ENCODE assay signal across 34 cellular contexts in the genomic region with DNA sequence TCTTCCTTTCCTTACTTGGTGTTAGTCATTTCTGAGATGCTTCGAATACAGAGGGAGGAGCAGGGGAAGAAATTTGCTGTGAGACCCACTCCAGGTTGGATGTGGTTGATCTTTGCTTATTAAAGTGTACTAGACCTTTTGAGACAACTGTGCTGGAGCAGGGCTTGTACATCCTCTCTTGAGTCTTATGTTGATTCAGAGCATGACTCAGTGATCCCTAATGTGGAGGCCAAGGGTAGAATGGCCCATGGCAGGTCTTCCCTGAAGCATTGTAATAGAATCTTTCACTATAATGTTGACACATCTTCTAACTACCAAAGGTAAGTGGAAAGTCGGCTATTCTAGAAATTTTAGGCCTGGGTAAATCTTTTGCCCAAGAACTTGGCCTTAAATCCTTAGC. TPM values are rescaled to one million over a fixed set of nuclear protein-coding genes. Genes with fewer than 3 reads are reported as not detected.
DNase-seq lines count a peak whose midpoint lies in the region; ATAC-seq and TF ChIP-seq lines count a peak whose summit lies in the region.
"Had no signal": no experiment of that assay in that cellular context is flagged by ENCODE, and none has a peak within 500 bp of the region (broad histone marks: within the 10 kb centered on the region; RNA-seq: fewer than 3 reads in every experiment).

No MANE protein-coding gene starts in this region.

- no peak overlapping the region for H3K4me3 ChIP-seq in brain microvascular endothelial cell (ENCODE audit: low read depth, low read length)
- no peak overlapping the region for H3K4me3 ChIP-seq in neural progenitor cell
- H3K4me3 ChIP-seq: esophagus muscularis mucosa, gastrocnemius medialis, K562, left ventricle myocardium inferior, ovary, Peyer's patch, right atrium auricular region, SJSA1, spleen, testis, uterus had no signal

- H3K9me3 ChIP-seq in neural progenitor cell (ENCODE audit: low read depth) = no peaks in the 10 kb centered on the region
- H3K9me3 ChIP-seq: esophagus muscularis mucosa, gastrocnemius medialis, left ventricle myocardium inferior, ovary, Peyer's patch, right atrium auricular region, SJSA1, spleen, testis, uterus had no signal

- TF ChIP-seq CTCF in brain microvascular endothelial cell (IDR thresholded peaks at IDR 0.05; ENCODE audit: low read depth, low read length, missing control alignments) (no peak), neural progenitor cell (IDR thresholded peaks at IDR 0.05) (no peak), natural killer cell (IDR thresholded peaks at IDR 0.05) (no peak)

- no peak overlapping the region for H3K9ac ChIP-seq in neural progenitor cell

- intact Hi-C loops in activated naive CD4-positive, alpha-beta T cell treated with anti-CD3 and anti-CD28 coated beads for 36 hours (cut with micrococcal nuclease) = no loop called here
- intact Hi-C loops in natural killer cell (cut with micrococcal nuclease) = no loop called here

- no peaks in the 10 kb centered on the region for H3K79me2 ChIP-seq in neural progenitor cell (ENCODE audit: low read depth)

- no peaks in the 10 kb centered on the region for H3K27me3 ChIP-seq in brain microvascular endothelial cell (replicated peaks)
- no peaks in the 10 kb centered on the region for H3K27me3 ChIP-seq in neural progenitor cell
- H3K27me3 ChIP-seq: esophagus muscularis mucosa, gastrocnemius medialis, ovary, Peyer's patch, right atrium auricular region, SJSA1, spleen, testis, uterus had no signal

- in situ Hi-C loops in brain microvascular endothelial cell (cut with HindIII; ENCODE audit: low pct_ligation_motif_present, low sequenced_read_pairs) = no loop called here

- H3K27ac ChIP-seq in brain microvascular endothelial cell (no peak overlapping the region), neural progenitor cell (no peak overlapping the region)
- H3K27ac ChIP-seq: esophagus muscularis mucosa, gastrocnemius medialis, left ventricle myocardium inferior, ovary, Peyer's patch, right atrium auricular region, SJSA1, spleen, testis, uterus had no signal

- H3K36me3 ChIP-seq in brain microvascular endothelial cell (replicated peaks) = no peaks in the 10 kb centered on the region
- no peaks in the 10 kb centered on the region for H3K36me3 ChIP-seq in neural progenitor cell
- H3K36me3 ChIP-seq: esophagus muscularis mucosa, gastrocnemius medialis, left ventricle myocardium inferior, ovary, Peyer's patch, right atrium auricular region, SJSA1, spleen, uterus had no signal

- DNase-seq in activated naive CD4-positive, alpha-beta T cell treated with anti-CD3 and anti-CD28 coated beads for 36 hours = peak; percentile 14
- no peak for DNase-seq in activated naive CD4-positive, alpha-beta T cell treated with anti-CD3 and anti-CD28 coated beads, Interleukin-2, amount 10 ng/mL, durations not matched to agents 7 days and 5 days
- peak; percentile 38 for DNase-seq in brain microvascular endothelial cell
- DNase-seq in neural progenitor cell (ENCODE audit: low spot score) = no peak
- no peak for DNase-seq in central memory CD4-positive, alpha-beta T cell
- DNase-seq in MV-4-11 (lab: John Stamatoyannopoulos, UW) = no peak
- DNase-seq in natural killer cell = no peak
- DNase-seq: ACHN; activated CD4-positive, alpha-beta T cell treated with anti-CD3 and anti-CD28 coated beads, Interleukin-2, amount 10 ng/mL, durations not matched to agents 24 days and 14 days; activated CD8-positive, alpha-beta memory T cell treated with anti-CD3 and anti-CD28 coated beads, Interleukin-2, amount 50 U/mL, for 4 hours; DMS79 treated with DMSO at 0.1 percent for 48 hours; effector CD8-positive, alpha-beta T cell; gastrocnemius medialis; hippocampal formation; immature natural killer cell; left ventricle myocardium inferior; naive thymus-derived CD4-positive, alpha-beta T cell; NCI-H146; NCI-H2171; NCI-H524 treated with DMSO at 0.1 percent for 48 hours; ovary; Peyer's patch; spleen; stimulated activated CD4-positive, alpha-beta T cell treated with anti-CD3 and anti-CD28 coated beads, Interleukin-2, amount 100 ng/mL, for 48 hours; T-cell; testis; uterus had no signal

- H3K27me3 Mint-ChIP-seq in activated naive CD4-positive, alpha-beta T cell treated with anti-CD3 and anti-CD28 coated beads for 36 hours (ENCODE audit: low read depth) = no peaks in the 10 kb centered on the region
- peaks cover 16% of the 10 kb centered on the region for H3K27me3 Mint-ChIP-seq in activated naive CD4-positive, alpha-beta T cell treated with anti-CD3 and anti-CD28 coated beads, Interleukin-2, amount 10 ng/mL, durations not matched to agents 7 days and 5 days
- H3K27me3 Mint-ChIP-seq in neural progenitor cell (ENCODE audit: insufficient read depth, low read depth) = peaks cover 2% of the 10 kb centered on the region
- peaks cover 9 to 11% of the 10 kb centered on the region in 2 donors for H3K27me3 Mint-ChIP-seq in natural killer cell (ENCODE audit: low read depth in 2 of 2)
- H3K27me3 Mint-ChIP-seq: stimulated activated memory B cell treated with anti-CD40 and anti-IgM and Interleukin-4, amounts not matched to agents 10 μg/mL and 1 μg/mL and 100 μg/mL, for 72 hours had no signal

- CTCF ChIA-PET in activated naive CD4-positive, alpha-beta T cell treated with anti-CD3 and anti-CD28 coated beads for 36 hours (lab: Charles Lee) = interaction anchor here (0.7 kb wide), 1 partner anchor 18 kb away, joined by 3 read pairs; no protein-coding TSS in a partner anchor
- CTCF ChIA-PET in activated naive CD4-positive, alpha-beta T cell treated with anti-CD3 and anti-CD28 coated beads, Interleukin-2, amount 10 ng/mL, durations not matched to agents 7 days and 5 days (lab: Charles Lee) = no interaction called here

- H2AFZ ChIP-seq in neural progenitor cell (replicated peaks) = peak overlapping the region; percentile 30

- no peaks in the 10 kb centered on the region for H3K9me3 Mint-ChIP-seq in activated naive CD4-positive, alpha-beta T cell treated with anti-CD3 and anti-CD28 coated beads for 36 hours
- H3K9me3 Mint-ChIP-seq in activated naive CD4-positive, alpha-beta T cell treated with anti-CD3 and anti-CD28 coated beads, Interleukin-2, amount 10 ng/mL, durations not matched to agents 7 days and 5 days = no peaks in the 10 kb centered on the region
- no peaks in the 10 kb centered on the region for H3K9me3 Mint-ChIP-seq in neural progenitor cell
- no peaks in the 10 kb centered on the region for H3K9me3 Mint-ChIP-seq in natural killer cell
- H3K9me3 Mint-ChIP-seq: naive thymus-derived CD4-positive, alpha-beta T cell; stimulated activated memory B cell treated with anti-CD40 and anti-IgM and Interleukin-4, amounts not matched to agents 10 μg/mL and 1 μg/mL and 100 μg/mL, for 72 hours; T-cell had no signal

- H3K27ac Mint-ChIP-seq in activated naive CD4-positive, alpha-beta T cell treated with anti-CD3 and anti-CD28 coated beads for 36 hours = no peak overlapping the region
- H3K27ac Mint-ChIP-seq in activated naive CD4-positive, alpha-beta T cell treated with anti-CD3 and anti-CD28 coated beads, Interleukin-2, amount 10 ng/mL, durations not matched to agents 7 days and 5 days = no peak overlapping the region
- H3K27ac Mint-ChIP-seq in neural progenitor cell (no peak overlapping the region), natural killer cell (no peak overlapping the region)
- H3K27ac Mint-ChIP-seq: activated CD4-positive, alpha-beta T cell treated with anti-CD3 and anti-CD28 coated beads, Interleukin-2, amount 10 ng/mL, durations not matched to agents 24 days and 14 days; immature natural killer cell; mesothelial cell of epicardium; naive thymus-derived CD4-positive, alpha-beta T cell; stimulated activated memory B cell treated with anti-CD40 and anti-IgM and Interleukin-4, amounts not matched to agents 10 μg/mL and 1 μg/mL and 100 μg/mL, for 72 hours; T-cell had no signal

- peaks cover 10% of the 10 kb centered on the region for H3K4me1 ChIP-seq in neural progenitor cell
- H3K4me1 ChIP-seq: gastrocnemius medialis, left ventricle myocardium inferior, Peyer's patch, right atrium auricular region, spleen, testis, uterus had no signal

- H3K36me3 Mint-ChIP-seq in activated naive CD4-positive, alpha-beta T cell treated with anti-CD3 and anti-CD28 coated beads for 36 hours (ENCODE audit: low read depth) = no peaks in the 10 kb centered on the region
- H3K36me3 Mint-ChIP-seq in activated naive CD4-positive, alpha-beta T cell treated with anti-CD3 and anti-CD28 coated beads, Interleukin-2, amount 10 ng/mL, durations not matched to agents 7 days and 5 days = no peaks in the 10 kb centered on the region
- H3K36me3 Mint-ChIP-seq in neural progenitor cell (no peaks in the 10 kb centered on the region), natural killer cell (no peaks in the 10 kb centered on the region)
- H3K36me3 Mint-ChIP-seq: immature natural killer cell; mesothelial cell of epicardium; naive thymus-derived CD4-positive, alpha-beta T cell; stimulated activated memory B cell treated with anti-CD40 and anti-IgM and Interleukin-4, amounts not matched to agents 10 μg/mL and 1 μg/mL and 100 μg/mL, for 72 hours; T-cell had no signal

- H3K4me3 Mint-ChIP-seq in activated naive CD4-positive, alpha-beta T cell treated with anti-CD3 and anti-CD28 coated beads for 36 hours = no peak overlapping the region
- H3K4me3 Mint-ChIP-seq in activated naive CD4-positive, alpha-beta T cell treated with anti-CD3 and anti-CD28 coated beads, Interleukin-2, amount 10 ng/mL, durations not matched to agents 7 days and 5 days = no peak overlapping the region
- H3K4me3 Mint-ChIP-seq in neural progenitor cell = no peak overlapping the region
- H3K4me3 Mint-ChIP-seq in natural killer cell = no peak overlapping the region
- H3K4me3 Mint-ChIP-seq: activated CD4-positive, alpha-beta T cell treated with anti-CD3 and anti-CD28 coated beads, Interleukin-2, amount 10 ng/mL, durations not matched to agents 24 days and 14 days; immature natural killer cell; mesothelial cell of epicardium; naive thymus-derived CD4-positive, alpha-beta T cell; stimulated activated memory B cell treated with anti-CD40 and anti-IgM and Interleukin-4, amounts not matched to agents 10 μg/mL and 1 μg/mL and 100 μg/mL, for 72 hours; T-cell had no signal

- ATAC-seq in HG03175 (IDR thresholded peaks at IDR 0.05; ENCODE audit: unreplicated experiment) (peak; percentile 14), natural killer cell (no peak)
- ATAC-seq: gastrocnemius medialis; K562; naive thymus-derived CD4-positive, alpha-beta T cell; stimulated activated memory B cell treated with anti-CD40 and anti-IgM and Interleukin-4, amounts not matched to agents 10 μg/mL and 1 μg/mL and 100 μg/mL, for 72 hours; T-cell had no signal

- no peaks in the 10 kb centered on the region for H3F3A ChIP-seq in neural progenitor cell (ENCODE audit: low read depth)

- no peak overlapping the region for H3K4me2 ChIP-seq in neural progenitor cell

- H3K4me1 Mint-ChIP-seq in activated naive CD4-positive, alpha-beta T cell treated with anti-CD3 and anti-CD28 coated beads for 36 hours (ENCODE audit: low read depth) = peaks cover 13% of the 10 kb centered on the region
- no peaks in the 10 kb centered on the region for H3K4me1 Mint-ChIP-seq in activated naive CD4-positive, alpha-beta T cell treated with anti-CD3 and anti-CD28 coated beads, Interleukin-2, amount 10 ng/mL, durations not matched to agents 7 days and 5 days
- no peaks in the 10 kb centered on the region for H3K4me1 Mint-ChIP-seq in neural progenitor cell
- no peaks in the 10 kb centered on the region for H3K4me1 Mint-ChIP-seq in natural killer cell
- H3K4me1 Mint-ChIP-seq: immature natural killer cell; mesothelial cell of epicardium; stimulated activated memory B cell treated with anti-CD40 and anti-IgM and Interleukin-4, amounts not matched to agents 10 μg/mL and 1 μg/mL and 100 μg/mL, for 72 hours had no signal

- no peaks in the 10 kb centered on the region for H4K20me1 ChIP-seq in neural progenitor cell (ENCODE audit: low read depth)

RNA-seq across cellular contexts. Expression of a gene that starts 17.0 kb away (rescaled TPM):
- 10 to 100 TPM; 17.0 to 18.5 TPM for total RNA-seq in activated naive CD4-positive, alpha-beta T cell treated with anti-CD3 and anti-CD28 coated beads for 36 hours
- total RNA-seq in neural progenitor cell (ENCODE audit: low replicate concordance) (15.5 and 18.2 TPM in 2 replicates), natural killer cell (10 to 100 TPM in 2 of 3 donors, 1 to 10 TPM in 1; 9.1 to 19.1 (median 18.3) TPM)

RNA-seq across cellular contexts. Expression of a gene that starts 19.2 kb away (rescaled TPM):
- not detected for total RNA-seq in activated naive CD4-positive, alpha-beta T cell treated with anti-CD3 and anti-CD28 coated beads for 36 hours
- total RNA-seq in neural progenitor cell (ENCODE audit: low replicate concordance) = 1.5 and 2.3 TPM in 2 replicates
- total RNA-seq in natural killer cell = not detected
- total RNA-seq: activated CD4-positive, alpha-beta T cell treated with anti-CD3 and anti-CD28 coated beads, Interleukin-2, amount 10 ng/mL, durations not matched to agents 24 days and 14 days; K562; left ventricle myocardium inferior; naive thymus-derived CD4-positive, alpha-beta T cell had no signal

Comparison
In these comparisons a context has a peak if more than half of its experiments do, and no peak if none do; other contexts are left out.
1. DNase-seq: peak in activated naive CD4-positive, alpha-beta T cell treated with anti-CD3 and anti-CD28 coated beads for 36 hours (single experiment) and brain microvascular endothelial cell (single experiment); none in activated naive CD4-positive, alpha-beta T cell treated with anti-CD3 and anti-CD28 coated beads, Interleukin-2, amount 10 ng/mL, durations not matched to agents 7 days and 5 days (single experiment), neural progenitor cell (single experiment), central memory CD4-positive, alpha-beta T cell (single experiment), MV-4-11 (single experiment) and natural killer cell (single experiment).